In genomic region chr2:195320416-195320973, GRCh38 we compare ENCODE assay signal across 1 cellular context.
TF ChIP-seq lines count a peak whose summit lies in the region.

No MANE protein-coding gene starts in this region.

TF ChIP-seq in GM23338, 12 proteins besides CTCF, POLR2A, EP300 and RAD21 (continued from another document):
- TF ChIP-seq ETS1 (IDR thresholded peaks at IDR 0.05): no peak
- TF ChIP-seq ZNF462 (CRISPR knock-in tag; IDR thresholded peaks at IDR 0.05): no peak
- no peak for TF ChIP-seq STAT1 (IDR thresholded peaks at IDR 0.05; ENCODE audit: unreplicated experiment)
- TF ChIP-seq POLR2AphosphoS5 (IDR thresholded peaks at IDR 0.05; ENCODE audit: low read depth): no peak
- TF ChIP-seq CREB1 (CRISPR knock-in tag; IDR thresholded peaks at IDR 0.05; ENCODE audit: low read depth): no peak
- no peak for TF ChIP-seq NANOG (IDR thresholded peaks at IDR 0.05; ENCODE audit: borderline replicate concordance)
- TF ChIP-seq ZNF114 (CRISPR knock-in tag; IDR thresholded peaks at IDR 0.05): no peak
